ENCODE assay signal across 8 cellular contexts in genomic region chr15:90903733-90904536, GRCh38. TPM values are rescaled to one million over a fixed set of nuclear protein-coding genes. Genes with fewer than 3 reads are reported as not detected.
DNase-seq lines count a peak whose midpoint lies in the region; ATAC-seq and TF ChIP-seq lines count a peak whose summit lies in the region.

No MANE protein-coding gene starts in this region.

- H3K4me3 ChIP-seq in AG04449 (ENCODE audit: low read depth, low read length): peak overlapping the region; percentile 76
- H3K4me3 ChIP-seq in HAP-1: peak overlapping the region; percentile 45
- peak overlapping the region; percentile 94 for H3K4me3 ChIP-seq in left ventricle myocardium inferior
- H3K4me3 ChIP-seq in skeletal muscle cell (ENCODE audit: low read depth, low read length): peak overlapping the region; percentile 73

- H3K4me3 Mint-ChIP-seq in activated CD8-positive, alpha-beta T cell treated with anti-CD3 and anti-CD28 coated beads for 36 hours: peak overlapping the region; percentile 77

- peaks cover 24% of the 10 kb centered on the region for H3K4me1 Mint-ChIP-seq in activated CD8-positive, alpha-beta T cell treated with anti-CD3 and anti-CD28 coated beads for 36 hours (ENCODE audit: low read depth)

- H3K27me3 Mint-ChIP-seq in activated CD8-positive, alpha-beta T cell treated with anti-CD3 and anti-CD28 coated beads for 36 hours: no peaks in the 10 kb centered on the region

- H3K4me1 ChIP-seq in HAP-1 (peaks cover 16% of the 10 kb centered on the region), left ventricle myocardium inferior (peaks cover 75% of the 10 kb centered on the region)

- CTCF ChIA-PET in AG04449 (lab: Yijun Ruan, JAX): interaction anchor here (0.8 to 14.0 kb wide), 8 partner anchors 8 to 368 kb away, joined by 3 to 186 read pairs (median 5); partner anchors contain the start of genes FES, HDDC3 and UNC45A
- CTCF ChIA-PET in activated CD8-positive, alpha-beta T cell treated with anti-CD3 and anti-CD28 coated beads for 36 hours (lab: Charles Lee): interaction anchor here (1.0 to 16.4 kb wide), 14 partner anchors 9 to 584 kb away, joined by 3 to 255 read pairs (median 8); partner anchors contain the start of genes FES, HDDC3, RCCD1 and UNC45A

- POLR2A ChIA-PET in AG04449 (lab: Yijun Ruan, JAX): interaction anchor here (1.2 kb wide), 1 partner anchor 10 kb away, joined by 3 read pairs; no protein-coding TSS in a partner anchor
- POLR2A ChIA-PET in activated CD8-positive, alpha-beta T cell treated with anti-CD3 and anti-CD28 coated beads for 36 hours (lab: Charles Lee): interaction anchor here (0.8 to 14.2 kb wide), 14 partner anchors 9 to 186 kb away, joined by 3 to 133 read pairs (median 6); partner anchors contain the start of genes BLM, HDDC3, RCCD1 and UNC45A

- intact Hi-C loops in activated CD8-positive, alpha-beta T cell treated with anti-CD3 and anti-CD28 coated beads for 36 hours (cut with micrococcal nuclease): no loop called here
- intact Hi-C loops in left ventricle myocardium inferior (cut with micrococcal nuclease): no loop called here

- H3K36me3 ChIP-seq in HAP-1 (replicated peaks): peaks cover 36% of the 10 kb centered on the region
- H3K36me3 ChIP-seq in left ventricle myocardium inferior: peaks cover 38% of the 10 kb centered on the region

- H3K27ac ChIP-seq in left ventricle myocardium inferior (replicated peaks): peak overlapping the region; percentile 98

- H3K36me3 Mint-ChIP-seq in activated CD8-positive, alpha-beta T cell treated with anti-CD3 and anti-CD28 coated beads for 36 hours (ENCODE audit: low read depth): peaks cover 37% of the 10 kb centered on the region

- ATAC-seq in activated CD8-positive, alpha-beta T cell treated with anti-CD3 and anti-CD28 coated beads for 36 hours: no peak

- in situ Hi-C loops in HAP-1 (cut with MboI; ENCODE audit: low sequenced_read_pairs): no loop called here

- no peaks in the 10 kb centered on the region for H3K9me3 ChIP-seq in HAP-1
- H3K9me3 ChIP-seq in left ventricle myocardium inferior (replicated peaks): no peaks in the 10 kb centered on the region

- TF ChIP-seq CTCF in AG04449 (IDR thresholded peaks at IDR 0.05; ENCODE audit: insufficient read depth, low read length, missing control alignments): no peak
- no peak for TF ChIP-seq CTCF in activated CD8-positive, alpha-beta T cell treated with anti-CD3 and anti-CD28 coated beads for 36 hours (IDR thresholded peaks at IDR 0.05)
- TF ChIP-seq CTCF in left ventricle myocardium inferior (IDR thresholded peaks at IDR 0.05; ENCODE audit: borderline replicate concordance): no peak

- H3K27me3 ChIP-seq in HAP-1 (ENCODE audit: low read depth) (no peaks in the 10 kb centered on the region), left ventricle myocardium inferior (ENCODE audit: low read depth) (no peaks in the 10 kb centered on the region)

- H3K27ac Mint-ChIP-seq in activated CD8-positive, alpha-beta T cell treated with anti-CD3 and anti-CD28 coated beads for 36 hours: peak overlapping the region; percentile 83

- DNase-seq in AG04449 (ENCODE audit: low read depth, low spot score) (no peak), HAP-1 (ENCODE audit: low spot score in 2 of 2) (peak; percentile 28 to 39), left ventricle myocardium inferior (no peak), skeletal muscle cell (ENCODE audit: low read depth) (no peak), NCI-H1092 treated with DMSO at 0.1 percent for 48 hours (lab: John Stamatoyannopoulos, UW) (no peak), NCI-H524 (lab: John Stamatoyannopoulos, UW) (no peak), SKM-1 treated with dmso at 0.1 percent for 144 hours (lab: John Stamatoyannopoulos, UW; ENCODE audit: unreplicated experiment) (no peak)
- peak; percentile 49 for DNase-seq in activated CD8-positive, alpha-beta T cell treated with anti-CD3 and anti-CD28 coated beads for 36 hours

- no peaks in the 10 kb centered on the region for H3K9me3 Mint-ChIP-seq in activated CD8-positive, alpha-beta T cell treated with anti-CD3 and anti-CD28 coated beads for 36 hours

RNA-seq across cellular contexts. Expression of gene MAN2A2, which starts 0.8 kb away (rescaled TPM):
- total RNA-seq in activated CD8-positive, alpha-beta T cell treated with anti-CD3 and anti-CD28 coated beads for 36 hours: 10 to 100 TPM; 85.0 to 87.7 TPM
- 95.4 TPM for total RNA-seq in left ventricle myocardium inferior

RNA-seq across cellular contexts. Expression of gene FES, which starts 19.6 kb away (rescaled TPM):
- total RNA-seq in activated CD8-positive, alpha-beta T cell treated with anti-CD3 and anti-CD28 coated beads for 36 hours: 1 to 10 TPM; 4.1 to 4.6 TPM
- total RNA-seq in left ventricle myocardium inferior: 11.9 TPM

RNA-seq across cellular contexts. Expression of gene HDDC3, which starts 28.4 kb away (rescaled TPM):
- total RNA-seq in activated CD8-positive, alpha-beta T cell treated with anti-CD3 and anti-CD28 coated beads for 36 hours: 10 to 100 TPM; 34.2 to 35.6 TPM
- 12.7 TPM for total RNA-seq in left ventricle myocardium inferior

RNA-seq across cellular contexts. Expression of gene UNC45A, which starts 31.1 kb away (rescaled TPM):
- 10 to 100 TPM; 65.0 to 66.8 TPM for total RNA-seq in activated CD8-positive, alpha-beta T cell treated with anti-CD3 and anti-CD28 coated beads for 36 hours
- 21.9 TPM for total RNA-seq in left ventricle myocardium inferior

RNA-seq across cellular contexts. Expression of gene FURIN, which starts 35.5 kb away (rescaled TPM):
- total RNA-seq in activated CD8-positive, alpha-beta T cell treated with anti-CD3 and anti-CD28 coated beads for 36 hours: 100 to 1,000 TPM; 111 to 117 TPM
- total RNA-seq in left ventricle myocardium inferior: 42.7 TPM

Comparison
In these comparisons a context has a peak if more than half of its experiments do, and no peak if none do; other contexts are left out.
1. DNase-seq: peak in HAP-1 (2 of 2) and activated CD8-positive, alpha-beta T cell treated with anti-CD3 and anti-CD28 coated beads for 36 hours (single experiment); none in AG04449 (single experiment), left ventricle myocardium inferior (single experiment), skeletal muscle cell (single experiment), NCI-H1092 treated with DMSO at 0.1 percent for 48 hours (single experiment), NCI-H524 (0 of 2) and SKM-1 treated with dmso at 0.1 percent for 144 hours (single experiment).
2. Peak in every context shown above with its lines, with median percentiles within 50 percentile points of each other: H3K4me3 ChIP-seq.